Comparison of ENCODE assay signal across 21 cellular contexts in the genomic region with DNA sequence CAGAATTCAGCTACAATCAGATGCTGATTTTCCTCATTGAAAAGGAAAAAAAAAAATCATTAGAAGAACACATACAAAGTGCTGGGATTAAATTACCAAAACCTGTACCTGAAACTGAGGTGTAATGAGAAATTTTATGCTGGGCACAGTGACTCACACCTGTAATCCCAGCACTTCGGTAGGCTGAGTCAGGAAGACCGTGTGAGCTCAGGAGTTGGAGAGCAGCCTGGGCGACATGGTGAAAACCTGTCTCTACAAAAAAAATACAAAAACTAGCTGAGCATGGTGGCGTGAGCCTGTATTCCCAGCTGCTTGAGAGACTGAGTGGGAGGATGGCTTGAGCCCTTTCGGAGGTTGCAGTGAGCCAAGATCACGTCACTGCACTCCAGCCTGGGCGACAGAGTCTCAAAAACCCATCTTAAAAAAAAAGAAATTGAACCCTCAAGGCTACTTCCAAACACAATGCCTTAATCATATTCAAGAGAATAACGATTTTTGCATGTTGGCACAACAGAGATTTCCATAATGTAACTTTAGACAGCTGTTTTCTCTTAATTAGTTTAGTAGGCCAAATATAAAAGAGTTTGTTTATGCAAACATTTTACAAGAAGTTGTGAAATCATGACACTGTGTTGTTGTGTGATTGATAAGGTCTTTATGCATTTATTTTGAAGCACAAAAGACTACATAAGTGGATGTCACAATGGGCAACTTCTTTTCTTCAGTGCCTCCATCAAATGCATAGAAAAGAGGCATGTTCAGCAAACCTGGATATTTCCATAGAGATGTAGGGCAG.
A peak's percentile ranks its signal among the peaks of the same experiment; 100 is the strongest.
DNase-seq lines count a peak whose midpoint lies in the region; ATAC-seq, FAIRE-seq and TF ChIP-seq lines count a peak whose summit lies in the region.
"Had no signal": no experiment of that assay in that cellular context is flagged by ENCODE, and none has a peak within 500 bp of the region (broad histone marks: within the 10 kb centered on the region; RNA-seq: fewer than 3 reads in every experiment).

No MANE protein-coding gene starts in this region.

- intact Hi-C loops in K562 (cut with micrococcal nuclease): loop anchor here (10.0 kb wide), 1 partner anchor 65 kb away; no protein-coding TSS in a partner anchor

- peak; percentile 2 for DNase-seq in NCI-H1436 (lab: John Stamatoyannopoulos, UW)
- DNase-seq in NCI-H1436 treated with DMSO at 0.1 percent for 48 hours (lab: John Stamatoyannopoulos, UW): no peak
- DNase-seq in NCI-H1048 (lab: John Stamatoyannopoulos, UW): peak; percentile 15
- no peak for DNase-seq in K562 (ENCODE audit: extremely low read depth in 1 of 4, low spot score in 3 of 4)
- DNase-seq in fibroblast of mammary gland (ENCODE audit: low read depth): peak; percentile 5
- no peak for DNase-seq in amniotic stem cell (lab: John Stamatoyannopoulos, UW)
- DNase-seq in ecto neural progenitor cell (ENCODE audit: low spot score): no peak
- DNase-seq: 8988T; Calu3; CD4-positive, alpha-beta memory T cell; DMS79; MM.1S; NCI-H1105; NCI-H187 treated with DMSO at 0.1 percent for 48 hours; NCI-H510A; SHP77; SK-N-SH had no signal

- no peaks in the 10 kb centered on the region for H3K79me2 ChIP-seq in K562 (ENCODE audit: control insufficient read depth, insufficient read depth, low read length)

- ATAC-seq in K562 (no peak), GM19324 (IDR thresholded peaks at IDR 0.05; ENCODE audit: low FRiP score, unreplicated experiment) (no peak)
- ATAC-seq: GM23338, HepG2, Panc1 had no signal

- TF ChIP-seq RAD21 in K562 (CRISPR knock-in tag; conservative IDR thresholded peaks at IDR 0.05 in 1 of 2, IDR thresholded peaks at IDR 0.05 in 1 of 2): no peak

- no peak for FAIRE-seq in K562 (lab: Jason Lieb, UNC)
- FAIRE-seq: HepG2 had no signal

- in situ Hi-C loops in K562 (cut with MboI): no loop called here

- no peak for TF ChIP-seq CTCF in K562 (IDR thresholded peaks at IDR 0.05 in 2 of 3, conservative IDR thresholded peaks at IDR 0.05 in 1 of 3; ENCODE audit: insufficient read depth in 2 of 3, low read depth in 1 of 3, low read length in 3 of 3)
- no peak for TF ChIP-seq CTCF in fibroblast of mammary gland (conservative IDR thresholded peaks at IDR 0.05; ENCODE audit: control insufficient read depth, insufficient read depth, low read depth, low read length)

- H3K4me3 ChIP-seq in K562: no peak overlapping the region
- no peak overlapping the region for H3K4me3 ChIP-seq in fibroblast of mammary gland (ENCODE audit: control insufficient read depth, low read depth, low read length)
- H3K4me3 ChIP-seq: GM23338 had no signal

- POLR2A ChIA-PET in K562 (lab: Yijun Ruan, JAX): no interaction called here

- H3K36me3 ChIP-seq in K562 (ENCODE audit: control insufficient read depth, insufficient read depth, low read length): no peaks in the 10 kb centered on the region

- H3K9me3 ChIP-seq in K562 (replicated peaks; ENCODE audit: control insufficient read depth, insufficient read depth, low read depth, low read length): no peaks in the 10 kb centered on the region
- H3K9me3 ChIP-seq: SK-N-SH had no signal

- no peaks in the 10 kb centered on the region for H3K9me1 ChIP-seq in K562 (ENCODE audit: control insufficient read depth, insufficient read depth, low read length)

- CTCF ChIA-PET in K562 (lab: Yijun Ruan, JAX; ENCODE audit: low intra/inter-chr PET ratio): no interaction called here

- H3K9ac ChIP-seq in K562 (ENCODE audit: insufficient read depth in 1 of 2, low read depth in 2 of 2, low read length in 2 of 2): no peak overlapping the region; a peak in 1 of 4 replicates
- H3K9ac ChIP-seq: SK-N-SH had no signal

- no peak overlapping the region for H2AFZ ChIP-seq in K562 (ENCODE audit: low read depth, low read length)
- H2AFZ ChIP-seq: GM23338 had no signal

- no peak overlapping the region for H3K4me2 ChIP-seq in K562 (ENCODE audit: insufficient read depth, low read length)
- H3K4me2 ChIP-seq: GM23338, SK-N-SH had no signal

- H3K27ac ChIP-seq in K562 (ENCODE audit: extremely low read depth, low read depth, low read length): no peak overlapping the region

- peaks cover 0 to 5% of the 10 kb centered on the region in 2 experiments; a peak in 2 of 5 replicates for H3K27me3 ChIP-seq in K562 (ENCODE audit: control insufficient read depth in 2 of 2, insufficient read depth in 2 of 2, low read length in 2 of 2)

- H3K4me1 ChIP-seq in K562 (replicated peaks in 1 of 2; ENCODE audit: control insufficient read depth in 2 of 2, insufficient read depth in 2 of 2, low read length in 2 of 2): peaks cover 7 to 10% of the 10 kb centered on the region in 2 experiments; a peak in 4 of 5 replicates

- TF ChIP-seq EP300 in K562 (IDR thresholded peaks at IDR 0.05; ENCODE audit: low read length): no peak

- H4K20me1 ChIP-seq in K562 (replicated peaks; ENCODE audit: control insufficient read depth, insufficient read depth, low read length): no peaks in the 10 kb centered on the region

- WGBS in K562 (ENCODE audit: insufficient coverage, low coverage, missing lambda C conversion rate): 10% methylated on average over 8 of the region's 8 CpGs

- BruUV-seq in K562 (replicated peaks; lab: Mats Ljungman, UMichigan): no TSS peak

- no peak for TF ChIP-seq POLR2A in K562 (conservative IDR thresholded peaks at IDR 0.05)

TF ChIP-seq in K562, 482 proteins besides CTCF, POLR2A, EP300 and RAD21:
- TF ChIP-seq HMGN3 (IDR thresholded peaks at IDR 0.05; ENCODE audit: borderline replicate concordance, extremely low read depth, insufficient read length, low read depth, low read length) (no peak), CEBPB (tag; IDR thresholded peaks at IDR 0.05) (peak; percentile 55)
TF ChIP-seq in K562: peak in this region for 1.

Comparison
In these comparisons a context has a peak if more than half of its experiments do, and no peak if none do; other contexts are left out.
1. DNase-seq: peak in NCI-H1436 (single experiment), NCI-H1048 (single experiment) and fibroblast of mammary gland (single experiment); none in NCI-H1436 treated with DMSO at 0.1 percent for 48 hours (single experiment), K562 (0 of 4), amniotic stem cell (single experiment) and ecto neural progenitor cell (single experiment).